31 cellular contexts compared by ENCODE assay signal in the genomic region with DNA sequence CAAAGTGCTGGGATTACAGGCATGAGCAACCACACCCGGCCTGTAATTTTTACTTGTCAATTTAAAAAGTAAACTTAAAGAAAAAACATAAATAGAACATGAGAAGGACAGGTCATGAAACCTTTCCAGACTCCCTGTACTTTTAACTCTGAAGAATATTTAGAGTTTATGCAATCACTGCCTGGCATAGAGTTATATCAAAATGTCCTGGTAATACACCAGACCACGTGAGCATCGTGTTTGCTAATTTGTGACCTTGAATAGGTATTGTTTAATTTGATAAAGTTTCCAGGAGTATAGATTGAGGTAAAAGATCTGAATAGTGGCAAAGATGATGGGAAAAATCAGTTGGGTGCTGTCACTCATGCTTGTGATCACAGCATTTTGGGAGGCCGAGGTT.
"Had no signal": no experiment of that assay in that cellular context is flagged by ENCODE, and none has a peak within 500 bp of the region (broad histone marks: within the 10 kb centered on the region; RNA-seq: fewer than 3 reads in every experiment).

No MANE protein-coding gene starts in this region.

- DNase-seq: activated B cell treated with CpG ODN at 0.5 μM for 24 hours; activated CD4-positive, alpha-beta memory T cell treated with anti-CD3 and anti-CD28 coated beads for 36 hours; activated CD4-positive, alpha-beta T cell treated with anti-CD3 and anti-CD28 coated beads for 48 hours; activated CD8-positive, alpha-beta memory T cell treated with anti-CD3 and anti-CD28 coated beads, Interleukin-2, amount 10 ng/mL, durations not matched to agents 7 days and 5 days; activated CD8-positive, alpha-beta memory T cell treated with anti-CD3 and anti-CD28 coated beads, Interleukin-2, amount 50 U/mL, for 4 hours; activated CD8-positive, alpha-beta T cell treated with anti-CD3 and anti-CD28 coated beads, Interleukin-2, amount 10 ng/mL, durations not matched to agents 7 days and 5 days; activated gamma-delta T cell; activated naive CD4-positive, alpha-beta T cell; activated naive CD4-positive, alpha-beta T cell treated with anti-CD3 and anti-CD28 coated beads, Interleukin-2, amount 10 ng/mL, durations not matched to agents 7 days and 5 days; activated naive CD8-positive, alpha-beta T cell treated with anti-CD3 and anti-CD28 coated beads, Interleukin-2, amount 10 ng/mL, durations not matched to agents 7 days and 5 days; activated T-cell treated with anti-CD3 and anti-CD28 coated beads, Interleukin-2, amount 50 U/mL, for 1 hour; activated T-cell treated with anti-CD3 and anti-CD28 coated beads, Interleukin-2, amount 50 U/mL, for 72 hours; brain microvascular endothelial cell; dorsolateral prefrontal cortex; effector memory CD4-positive, alpha-beta T cell; erythroblast; esophagus squamous epithelium; foreskin melanocyte; T-helper 1 cell; T-helper 17 cell; T1000; WERI-Rb-1 had no signal

- H3K9me3 Mint-ChIP-seq: activated B cell treated with CpG ODN at 0.5 μM for 24 hours; activated CD4-positive, alpha-beta memory T cell treated with anti-CD3 and anti-CD28 coated beads for 36 hours; activated naive CD4-positive, alpha-beta T cell treated with anti-CD3 and anti-CD28 coated beads, Interleukin-2, amount 10 ng/mL, durations not matched to agents 7 days and 5 days; activated naive CD4-positive, alpha-beta T cell treated with anti-CD3 and anti-CD28 coated beads, Interleukin-2, amount 50 U/mL, for 72 hours; activated naive CD8-positive, alpha-beta T cell treated with anti-CD3 and anti-CD28 coated beads, Interleukin-2, amount 10 ng/mL, durations not matched to agents 7 days and 5 days; activated T-cell treated with anti-CD3 and anti-CD28 coated beads, Interleukin-2, amount 50 U/mL, for 72 hours; central memory CD8-positive, alpha-beta T cell; dendritic cell treated with granulocyte-macrophage colony-stimulating factor and Interleukin-4, amounts not matched to agents 40 ng/mL and 50 ng/mL, for 4 days; T-helper 2 cell treated with Interferon-gamma antibody and Interleukin-4, amounts not matched to agents 5 μg/mL and 100 μg/mL, for 36 hours had no signal

- H3K27ac Mint-ChIP-seq: activated B cell treated with CpG ODN at 0.5 μM for 24 hours; activated CD4-positive, alpha-beta memory T cell treated with anti-CD3 and anti-CD28 coated beads for 36 hours; activated CD8-positive, alpha-beta memory T cell treated with anti-CD3 and anti-CD28 coated beads, Interleukin-2, amount 10 ng/mL, durations not matched to agents 7 days and 5 days; activated CD8-positive, alpha-beta T cell treated with anti-CD3 and anti-CD28 coated beads, Interleukin-2, amount 10 ng/mL, durations not matched to agents 7 days and 5 days; activated naive CD4-positive, alpha-beta T cell treated with anti-CD3 and anti-CD28 coated beads, Interleukin-2, amount 10 ng/mL, durations not matched to agents 7 days and 5 days; activated naive CD4-positive, alpha-beta T cell treated with anti-CD3 and anti-CD28 coated beads, Interleukin-2, amount 50 U/mL, for 72 hours; activated naive CD8-positive, alpha-beta T cell treated with anti-CD3 and anti-CD28 coated beads, Interleukin-2, amount 10 ng/mL, durations not matched to agents 7 days and 5 days; activated T-cell treated with anti-CD3 and anti-CD28 coated beads, Interleukin-2, amount 50 U/mL, for 72 hours; dendritic cell treated with granulocyte-macrophage colony-stimulating factor and Interleukin-4, amounts not matched to agents 40 ng/mL and 50 ng/mL, for 4 days; T-helper 17 cell; T-helper 2 cell treated with Interferon-gamma antibody and Interleukin-4, amounts not matched to agents 5 μg/mL and 100 μg/mL, for 36 hours had no signal

- H3K27me3 Mint-ChIP-seq: activated naive CD4-positive, alpha-beta T cell treated with anti-CD3 and anti-CD28 coated beads, Interleukin-2, amount 10 ng/mL, durations not matched to agents 7 days and 5 days; dendritic cell treated with granulocyte-macrophage colony-stimulating factor and Interleukin-4, amounts not matched to agents 40 ng/mL and 50 ng/mL, for 4 days had no signal

- H3K4me3 ChIP-seq: ascending aorta, coronary artery, dorsolateral prefrontal cortex, esophagus squamous epithelium, gastroesophageal sphincter had no signal

- H3K36me3 Mint-ChIP-seq: activated CD4-positive, alpha-beta memory T cell treated with anti-CD3 and anti-CD28 coated beads for 36 hours; activated CD8-positive, alpha-beta memory T cell treated with anti-CD3 and anti-CD28 coated beads, Interleukin-2, amount 10 ng/mL, durations not matched to agents 7 days and 5 days; activated naive CD4-positive, alpha-beta T cell treated with anti-CD3 and anti-CD28 coated beads, Interleukin-2, amount 10 ng/mL, durations not matched to agents 7 days and 5 days; activated naive CD4-positive, alpha-beta T cell treated with anti-CD3 and anti-CD28 coated beads, Interleukin-2, amount 50 U/mL, for 72 hours; activated naive CD8-positive, alpha-beta T cell treated with anti-CD3 and anti-CD28 coated beads, Interleukin-2, amount 10 ng/mL, durations not matched to agents 7 days and 5 days had no signal

- H3K4me1 Mint-ChIP-seq: activated B cell treated with CpG ODN at 0.5 μM for 24 hours; activated CD8-positive, alpha-beta memory T cell treated with anti-CD3 and anti-CD28 coated beads, Interleukin-2, amount 10 ng/mL, durations not matched to agents 7 days and 5 days; activated naive CD4-positive, alpha-beta T cell treated with anti-CD3 and anti-CD28 coated beads, Interleukin-2, amount 10 ng/mL, durations not matched to agents 7 days and 5 days; activated naive CD8-positive, alpha-beta T cell treated with anti-CD3 and anti-CD28 coated beads, Interleukin-2, amount 10 ng/mL, durations not matched to agents 7 days and 5 days; central memory CD8-positive, alpha-beta T cell; T-helper 17 cell had no signal

- H3K36me3 ChIP-seq: ascending aorta, brain microvascular endothelial cell, esophagus squamous epithelium, gastroesophageal sphincter, WERI-Rb-1 had no signal

- H3K4me1 ChIP-seq: esophagus squamous epithelium had no signal

- ATAC-seq: activated CD4-positive, CD25-positive, alpha-beta regulatory T cell treated with anti-CD3 and anti-CD28 coated beads, Interleukin-2, amount 50 U/mL, for 24 hours; activated CD8-positive, alpha-beta memory T cell treated with anti-CD3 and anti-CD28 coated beads, Interleukin-2, amount 10 ng/mL, durations not matched to agents 7 days and 5 days; activated CD8-positive, alpha-beta T cell treated with anti-CD3 and anti-CD28 coated beads, Interleukin-2, amount 10 ng/mL, durations not matched to agents 7 days and 5 days; activated naive CD4-positive, alpha-beta T cell treated with anti-CD3 and anti-CD28 coated beads, Interleukin-2, amount 50 U/mL, for 72 hours; activated T-cell treated with anti-CD3 and anti-CD28 coated beads, Interleukin-2, amount 50 U/mL, for 72 hours; gastroesophageal sphincter; T-helper 17 cell had no signal

- H3K9me3 ChIP-seq: ascending aorta, esophagus squamous epithelium, gastroesophageal sphincter had no signal

- H3K27me3 ChIP-seq: ascending aorta, brain microvascular endothelial cell, dorsolateral prefrontal cortex, esophagus squamous epithelium, gastroesophageal sphincter had no signal

- H3K4me3 Mint-ChIP-seq: activated B cell treated with CpG ODN at 0.5 μM for 24 hours; activated CD4-positive, alpha-beta memory T cell treated with anti-CD3 and anti-CD28 coated beads for 36 hours; activated CD8-positive, alpha-beta memory T cell treated with anti-CD3 and anti-CD28 coated beads, Interleukin-2, amount 10 ng/mL, durations not matched to agents 7 days and 5 days; activated CD8-positive, alpha-beta T cell treated with anti-CD3 and anti-CD28 coated beads, Interleukin-2, amount 10 ng/mL, durations not matched to agents 7 days and 5 days; activated naive CD4-positive, alpha-beta T cell treated with anti-CD3 and anti-CD28 coated beads, Interleukin-2, amount 10 ng/mL, durations not matched to agents 7 days and 5 days; activated naive CD8-positive, alpha-beta T cell treated with anti-CD3 and anti-CD28 coated beads, Interleukin-2, amount 10 ng/mL, durations not matched to agents 7 days and 5 days; activated T-cell treated with anti-CD3 and anti-CD28 coated beads, Interleukin-2, amount 50 U/mL, for 72 hours; central memory CD8-positive, alpha-beta T cell; dendritic cell treated with granulocyte-macrophage colony-stimulating factor and Interleukin-4, amounts not matched to agents 40 ng/mL and 50 ng/mL, for 4 days; T-helper 17 cell; T-helper 2 cell treated with Interferon-gamma antibody and Interleukin-4, amounts not matched to agents 5 μg/mL and 100 μg/mL, for 36 hours had no signal

- FAIRE-seq: bronchial epithelial cell had no signal

- H3K27ac ChIP-seq: ascending aorta, brain microvascular endothelial cell, coronary artery, dorsolateral prefrontal cortex, esophagus squamous epithelium, gastroesophageal sphincter, WERI-Rb-1 had no signal
